10 cellular contexts compared by ENCODE assay signal in the genomic region with DNA sequence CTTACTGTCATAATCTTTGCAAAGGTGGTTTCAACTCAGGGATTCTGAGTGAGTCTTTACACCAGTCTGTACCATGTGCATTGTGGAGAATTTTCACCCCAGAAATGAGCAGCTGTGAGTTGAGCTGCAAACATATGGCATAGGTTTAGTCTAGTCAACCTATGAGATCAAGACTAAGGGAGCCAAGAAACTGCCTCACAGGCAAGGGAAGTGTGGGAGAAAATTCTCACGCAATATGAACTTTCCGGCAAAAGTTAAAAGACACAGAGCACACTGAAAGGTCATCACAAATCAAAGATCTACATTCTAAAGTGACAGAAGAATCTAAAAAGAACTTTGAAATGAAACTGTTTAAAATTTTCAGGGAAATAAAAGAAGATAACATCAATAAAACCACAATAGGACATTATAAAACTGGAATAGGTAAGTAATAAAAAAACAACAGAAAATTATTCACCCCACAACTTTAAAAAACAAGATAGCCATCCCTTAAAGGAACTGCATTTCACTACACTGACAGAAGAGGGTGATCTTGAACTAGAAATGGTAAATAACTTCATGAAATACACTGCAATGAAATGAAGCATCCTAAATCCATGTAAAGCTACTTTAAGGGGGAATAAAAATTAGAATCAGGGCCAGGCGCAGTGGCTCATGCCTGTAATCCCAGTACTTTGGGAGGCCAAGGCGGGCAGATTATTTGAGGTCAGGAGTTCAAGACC.
A peak's percentile ranks its signal among the peaks of the same experiment; 100 is the strongest.
DNase-seq lines count a peak whose midpoint lies in the region; FAIRE-seq and TF ChIP-seq lines count a peak whose summit lies in the region.
"Had no signal": no experiment of that assay in that cellular context is flagged by ENCODE, and none has a peak within 500 bp of the region (broad histone marks: within the 10 kb centered on the region; RNA-seq: fewer than 3 reads in every experiment).

No MANE protein-coding gene starts in this region.

- no peaks in the 10 kb centered on the region for H3K79me2 ChIP-seq in DOHH2 (ENCODE audit: control insufficient read depth, low read length)
- no peaks in the 10 kb centered on the region for H3K79me2 ChIP-seq in Loucy (ENCODE audit: insufficient read depth, low read length)
- no peaks in the 10 kb centered on the region for H3K79me2 ChIP-seq in astrocyte (ENCODE audit: insufficient read depth, low read length)

- H3K9me3 Mint-ChIP-seq in astrocyte (ENCODE audit: unreplicated experiment), result no peaks in the 10 kb centered on the region

- peaks cover 15% of the 10 kb centered on the region for H3K27me3 Mint-ChIP-seq in astrocyte (ENCODE audit: low read depth, unreplicated experiment)

- H3K27me3 ChIP-seq in DOHH2 (ENCODE audit: control insufficient read depth, low read length) (peaks cover 3% of the 10 kb centered on the region; the same call in 1 of the 2 replicates), Loucy (ENCODE audit: insufficient read depth, low read length, poor library complexity, severe bottlenecking) (no peaks in the 10 kb centered on the region), astrocyte (ENCODE audit: insufficient read depth, low read length) (peaks cover 4% of the 10 kb centered on the region)
- H3K27me3 ChIP-seq: uterus had no signal

- no peak overlapping the region for H3K27ac Mint-ChIP-seq in astrocyte (ENCODE audit: unreplicated experiment)

- 70 to 76% methylated on average over 4 of the region's 4 CpGs for WGBS in lower leg skin, 2 donors

- H2AFZ ChIP-seq in Loucy (ENCODE audit: low read length), result no peak overlapping the region
- no peak overlapping the region for H2AFZ ChIP-seq in astrocyte (ENCODE audit: low read depth, low read length)

- no peak overlapping the region for H3K4me3 ChIP-seq in DOHH2 (ENCODE audit: low read length)
- no peak overlapping the region for H3K4me3 ChIP-seq in Loucy (ENCODE audit: low read length, poor library complexity, severe bottlenecking)
- H3K4me3 ChIP-seq in astrocyte (ENCODE audit: insufficient read depth, low read depth, low read length), result no peak overlapping the region
- H3K4me3 ChIP-seq in lower leg skin (ENCODE audit: low read depth, poor library complexity, severe bottlenecking), result no peak overlapping the region
- H3K4me3 ChIP-seq: uterus had no signal

- H3K4me2 ChIP-seq in DOHH2 (ENCODE audit: low read length), result no peak overlapping the region
- no peak overlapping the region for H3K4me2 ChIP-seq in Loucy (ENCODE audit: low read depth, low read length, poor library complexity, severe bottlenecking)
- no peak overlapping the region for H3K4me2 ChIP-seq in astrocyte (ENCODE audit: low read length)

- no peaks in the 10 kb centered on the region for H4K20me1 ChIP-seq in DOHH2 (ENCODE audit: control insufficient read depth, insufficient read depth, low read depth, low read length)
- no peaks in the 10 kb centered on the region for H4K20me1 ChIP-seq in Loucy (ENCODE audit: insufficient read depth, low read length, poor library complexity, severe bottlenecking)
- no peaks in the 10 kb centered on the region for H4K20me1 ChIP-seq in astrocyte (ENCODE audit: insufficient read depth, low read length)

- FAIRE-seq in astrocyte (lab: Jason Lieb, UNC) (no peak), RCC 7860 (lab: Jason Lieb, UNC) (no peak)

- TF ChIP-seq POLR2A in lower leg skin (IDR thresholded peaks at IDR 0.05), result no peak

- H3K4me1 ChIP-seq in DOHH2 (ENCODE audit: control insufficient read depth, low read length) (no peaks in the 10 kb centered on the region), Loucy (ENCODE audit: insufficient read depth, low read length, poor library complexity, severe bottlenecking) (peaks cover 3% of the 10 kb centered on the region), astrocyte (ENCODE audit: insufficient read depth, low read length) (peaks cover 2% of the 10 kb centered on the region)
- H3K4me1 ChIP-seq: uterus had no signal

- intact Hi-C loops in lower leg skin (cut with DNase I; ENCODE audit: low total_unique reads), result no loop called here

- H3K27ac ChIP-seq in DOHH2 (ENCODE audit: low read depth, low read length), result no peak overlapping the region
- no peak overlapping the region for H3K27ac ChIP-seq in astrocyte (ENCODE audit: low read depth, low read length)
- H3K27ac ChIP-seq: uterus had no signal

- no peaks in the 10 kb centered on the region for H3K36me3 ChIP-seq in DOHH2 (ENCODE audit: control insufficient read depth, low read length)
- H3K36me3 ChIP-seq in Loucy (ENCODE audit: insufficient read depth, low read length), result no peaks in the 10 kb centered on the region
- no peaks in the 10 kb centered on the region for H3K36me3 ChIP-seq in astrocyte (ENCODE audit: insufficient read depth, low read length)
- H3K36me3 ChIP-seq: uterus had no signal

- H3K9me3 ChIP-seq in DOHH2 (ENCODE audit: control insufficient read depth, insufficient read depth, low read length) (peaks cover 9% of the 10 kb centered on the region), Loucy (ENCODE audit: insufficient read depth, low read depth, low read length) (no peaks in the 10 kb centered on the region), astrocyte (ENCODE audit: insufficient read depth, low read depth, low read length) (no peaks in the 10 kb centered on the region)
- H3K9me3 ChIP-seq: uterus had no signal

- peaks cover 3% of the 10 kb centered on the region for H3K4me1 Mint-ChIP-seq in astrocyte (ENCODE audit: low read depth, unreplicated experiment)

- H3F3A ChIP-seq in DOHH2 (ENCODE audit: control insufficient read depth, insufficient read depth), result no peaks in the 10 kb centered on the region
- H3F3A ChIP-seq in Loucy (ENCODE audit: low read depth), result no peaks in the 10 kb centered on the region

- peak; percentile 16 for TF ChIP-seq CTCF in DOHH2 (IDR thresholded peaks at IDR 0.05; ENCODE audit: low read depth, low read length, poor library complexity, severe bottlenecking)
- TF ChIP-seq CTCF in Loucy (conservative IDR thresholded peaks at IDR 0.05; ENCODE audit: low read length), result peak; percentile 62
- TF ChIP-seq CTCF in astrocyte (IDR thresholded peaks at IDR 0.05; ENCODE audit: insufficient read depth, low read depth, low read length), result peak; percentile 42
- TF ChIP-seq CTCF in lower leg skin (IDR thresholded peaks at IDR 0.05), result no peak

- peak; percentile 31 for DNase-seq in astrocyte (ENCODE audit: low read depth)
- peak; percentile 55 to 72 for DNase-seq in lung microvascular endothelial cell (ENCODE audit: low read depth in 2 of 2)
- DNase-seq in NCI-H2081 treated with DMSO at 0.1 percent for 48 hours (lab: John Stamatoyannopoulos, UW), result no peak
- DNase-seq in COR-L47 (lab: John Stamatoyannopoulos, UW), result no peak
- no peak for DNase-seq in RCC 7860 (ENCODE audit: low spot score)
- no peak for DNase-seq in lower leg skin (ENCODE audit: low spot score in 2 of 2)
- DNase-seq: activated CD8-positive, alpha-beta memory T cell treated with anti-CD3 and anti-CD28 coated beads for 24 hours; uterus had no signal

- H3K9me2 ChIP-seq in DOHH2 (replicated peaks; ENCODE audit: control insufficient read depth, low read length) (no peaks in the 10 kb centered on the region), Loucy (replicated peaks; ENCODE audit: low read depth, low read length) (no peaks in the 10 kb centered on the region)

- no peak overlapping the region for H3K4me3 Mint-ChIP-seq in astrocyte (ENCODE audit: unreplicated experiment)

- H3K9ac ChIP-seq in Loucy (ENCODE audit: low read depth, low read length, poor library complexity, severe bottlenecking) (no peak overlapping the region), astrocyte (ENCODE audit: low read length) (no peak overlapping the region)

- no peaks in the 10 kb centered on the region for H3K36me3 Mint-ChIP-seq in astrocyte (ENCODE audit: low read depth, unreplicated experiment)

Comparison
In these comparisons a context has a peak if more than half of its experiments do, and no peak if none do; other contexts are left out.
1. CTCF ChIP-seq: peak in DOHH2 (single experiment), Loucy (single experiment) and astrocyte (single experiment); none in lower leg skin (0 of 3).
2. DNase-seq: peak in astrocyte (single experiment) and lung microvascular endothelial cell (2 of 2); none in NCI-H2081 treated with DMSO at 0.1 percent for 48 hours (single experiment), COR-L47 (single experiment), RCC 7860 (single experiment) and lower leg skin (0 of 2).